ENCODE assay signal across 14 cellular contexts in the genomic region with DNA sequence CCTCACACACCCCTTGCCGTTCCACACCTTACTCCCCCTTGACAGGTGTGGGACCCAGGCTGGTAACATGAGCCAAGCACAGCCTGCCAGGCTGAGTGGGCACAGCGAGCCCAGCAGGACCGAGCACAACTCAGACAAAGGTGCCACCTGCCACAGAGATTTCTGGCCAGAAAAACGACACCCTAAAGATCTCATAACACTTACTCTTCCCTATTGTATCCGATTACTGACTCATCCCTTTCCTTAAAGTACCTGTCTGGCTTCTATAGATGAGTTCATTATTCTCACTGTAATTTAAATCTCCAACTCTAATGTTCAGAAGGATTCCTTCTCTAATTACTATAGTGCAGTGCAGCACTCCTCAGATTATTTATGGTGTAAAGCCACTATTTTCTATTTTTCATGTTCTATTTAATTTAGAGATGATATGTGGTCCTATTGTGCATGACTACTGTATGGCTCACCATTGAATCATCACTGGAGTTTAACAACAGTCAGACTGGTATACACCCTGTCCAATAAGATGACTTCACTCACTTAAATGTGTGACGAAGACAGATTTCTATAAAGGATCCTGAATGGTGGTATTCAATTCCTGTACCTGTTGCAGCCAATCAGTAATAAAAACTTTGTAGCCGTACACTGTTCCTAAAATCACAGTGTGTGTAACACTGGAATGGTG. TPM values are rescaled to one million over a fixed set of nuclear protein-coding genes. Genes with fewer than 3 reads are reported as not detected.
A peak's percentile ranks its signal among the peaks of the same experiment; 100 is the strongest.
DNase-seq lines count a peak whose midpoint lies in the region; ATAC-seq, FAIRE-seq and TF ChIP-seq lines count a peak whose summit lies in the region.
"Had no signal": no experiment of that assay in that cellular context is flagged by ENCODE, and none has a peak within 500 bp of the region (broad histone marks: within the 10 kb centered on the region; RNA-seq: fewer than 3 reads in every experiment).

No MANE protein-coding gene starts in this region.

- dilution Hi-C loops in endothelial cell of umbilical vein (cut with MboI; ENCODE audit: extremely low pct_ligation_motif_present, low sequenced_read_pairs) = no loop called here

- no peaks in the 10 kb centered on the region for H3K9me3 ChIP-seq in endothelial cell of umbilical vein (replicated peaks; ENCODE audit: control insufficient read depth, insufficient read depth, low read length)

- DNase-seq in NCI-H1417 (lab: John Stamatoyannopoulos, UW) (peak in 2 of 3 experiments; percentile 26 to 73), NCI-H1417 treated with DMSO at 0.1 percent for 48 hours (lab: John Stamatoyannopoulos, UW) (no peak), NCI-H345 (lab: John Stamatoyannopoulos, UW) (peak; percentile 84), endothelial cell of umbilical vein (ENCODE audit: low read depth, low spot score) (peak; percentile 2), skeletal muscle cell (ENCODE audit: low read depth) (peak; percentile 33), GM19240 (ENCODE audit: insufficient read length, low spot score) (no peak), Right ventricle myocardium superior (no peak)
- DNase-seq: activated CD4-positive, alpha-beta T cell treated with anti-CD3 and anti-CD28 coated beads, Interleukin-2, amount 50 U/mL, for 1 hour; activated naive CD4-positive, alpha-beta T cell treated with anti-CD3 and anti-CD28 coated beads, Interleukin-2, amount 10 ng/mL, durations not matched to agents 7 days and 5 days; effector CD4-positive, alpha-beta T cell; naive thymus-derived CD8-positive, alpha-beta T cell; NCI-H526; SW 1271 had no signal

- no peaks in the 10 kb centered on the region for H3K4me1 ChIP-seq in endothelial cell of umbilical vein (ENCODE audit: control insufficient read depth, extremely low read depth, insufficient read depth, low read length)

- no TSS peak for BruUV-seq in endothelial cell of umbilical vein (replicated peaks; lab: Mats Ljungman, UMichigan)

- POLR2A ChIA-PET in endothelial cell of umbilical vein (lab: Charles Lee) = no interaction called here

- no peak for TF ChIP-seq CTCF in endothelial cell of umbilical vein (IDR thresholded peaks at IDR 0.05; ENCODE audit: extremely low read depth in 1 of 2, insufficient read depth in 1 of 2, low read depth in 1 of 2, low read length in 2 of 2)

- no peaks in the 10 kb centered on the region for H3K79me2 ChIP-seq in endothelial cell of umbilical vein (ENCODE audit: control insufficient read depth, insufficient read depth, low read length)

- no peak for FAIRE-seq in endothelial cell of umbilical vein (lab: Jason Lieb, UNC)

- no peak overlapping the region for H2AFZ ChIP-seq in endothelial cell of umbilical vein (ENCODE audit: low read depth, low read length)

- intact Hi-C loops in endothelial cell of umbilical vein (cut with micrococcal nuclease) (no loop called here), Right ventricle myocardium superior (cut with DNase I) (no loop called here)

- no peak overlapping the region for H3K9ac ChIP-seq in endothelial cell of umbilical vein (replicated peaks; ENCODE audit: extremely low read depth, insufficient read depth, low read length)

- no peaks in the 10 kb centered on the region for H3K27me3 ChIP-seq in endothelial cell of umbilical vein (ENCODE audit: control insufficient read depth in 2 of 2, insufficient read depth in 2 of 2, low read length in 2 of 2)

- TF ChIP-seq POLR2A in endothelial cell of umbilical vein (IDR thresholded peaks at IDR 0.05; ENCODE audit: low read depth, low read length) = no peak

- H3K36me3 ChIP-seq in endothelial cell of umbilical vein (ENCODE audit: control insufficient read depth in 2 of 2, extremely low read depth in 1 of 2, insufficient read depth in 2 of 2, low read length in 2 of 2) = no peaks in the 10 kb centered on the region

- H3K4me3 ChIP-seq in endothelial cell of umbilical vein (replicated peaks in 1 of 3; ENCODE audit: insufficient read depth in 1 of 3, low read depth in 1 of 3, low read length in 3 of 3) (no peak overlapping the region), skeletal muscle cell (ENCODE audit: low read depth, low read length) (no peak overlapping the region)

- no peaks in the 10 kb centered on the region for H4K20me1 ChIP-seq in endothelial cell of umbilical vein (replicated peaks; ENCODE audit: control insufficient read depth, extremely low read depth, insufficient read depth, low read length)

- CTCF ChIA-PET in endothelial cell of umbilical vein (lab: Charles Lee) = no interaction called here

- H3K4me2 ChIP-seq in endothelial cell of umbilical vein (ENCODE audit: insufficient read depth, low read length) = no peak overlapping the region

- no peak overlapping the region for H3K27ac ChIP-seq in endothelial cell of umbilical vein (ENCODE audit: insufficient read depth, low read depth, low read length)

- no peak for ATAC-seq in GM19467 (IDR thresholded peaks at IDR 0.05; ENCODE audit: unreplicated experiment)
- no peak for ATAC-seq in Right ventricle myocardium superior (ENCODE audit: poor library complexity)
- ATAC-seq: naive thymus-derived CD8-positive, alpha-beta T cell had no signal

- H3K9me1 ChIP-seq in endothelial cell of umbilical vein (replicated peaks; ENCODE audit: control insufficient read depth, extremely low read depth, insufficient read depth, low read length) = no peaks in the 10 kb centered on the region

TF ChIP-seq in endothelial cell of umbilical vein, 7 proteins besides CTCF, POLR2A, EP300 and RAD21:
- TF ChIP-seq GATA2 (IDR thresholded peaks at IDR 0.05; ENCODE audit: insufficient read depth, insufficient read length, low read depth, low read length) (no peak), FOS (IDR thresholded peaks at IDR 0.05; ENCODE audit: borderline replicate concordance, insufficient read depth, low read length) (peak; percentile 74)

RNA-seq across cellular contexts. Expression of gene SYTL5, which starts 7.6 kb away (rescaled TPM):
- total RNA-seq in endothelial cell of umbilical vein = not detected in 2 replicates
- polyA plus RNA-seq in endothelial cell of umbilical vein = 0.01 and 0.02 TPM in 2 replicates
- 0.03 TPM in 1 of 2 replicates, not detected in the other for polyA plus RNA-seq in endothelial cell of umbilical vein (2011; cell fraction: cytosol; rRNA removed)
- polyA plus RNA-seq in endothelial cell of umbilical vein (2011; cell fraction: nucleus; rRNA removed) = 0.03 and 0.05 TPM in 2 replicates
- polyA plus RNA-seq in endothelial cell of umbilical vein (2012) = not detected in 2 replicates
- not detected in 2 replicates for polyA minus RNA-seq in endothelial cell of umbilical vein
- not detected for polyA minus RNA-seq in endothelial cell of umbilical vein (2011; cell fraction: cytosol; rRNA and poly(A)+ RNA removed)
- not detected in 2 replicates for polyA minus RNA-seq in endothelial cell of umbilical vein (2011; cell fraction: nucleus; rRNA and poly(A)+ RNA removed)
- not detected for total RNA-seq in Right ventricle myocardium superior
- total RNA-seq: naive thymus-derived CD8-positive, alpha-beta T cell had no signal
- polyA plus RNA-seq: naive thymus-derived CD8-positive, alpha-beta T cell had no signal

Comparison
In these comparisons a context has a peak if more than half of its experiments do, and no peak if none do; other contexts are left out.
1. DNase-seq: peak in NCI-H1417 (2 of 3), NCI-H345 (single experiment), endothelial cell of umbilical vein (single experiment) and skeletal muscle cell (single experiment); none in NCI-H1417 treated with DMSO at 0.1 percent for 48 hours (single experiment), GM19240 (single experiment) and Right ventricle myocardium superior (single experiment).